ENCODE assay signal across 8 cellular contexts in genomic region chr17:51259574-51260236, GRCh38. TPM values are rescaled to one million over a fixed set of nuclear protein-coding genes. Genes with fewer than 3 reads are reported as not detected.
A peak's percentile ranks its signal among the peaks of the same experiment; 100 is the strongest.
DNase-seq lines count a peak whose midpoint lies in the region; ATAC-seq and TF ChIP-seq lines count a peak whose summit lies in the region.

Gene MBTD1, minus strand, starts transcription at chr17:51260049. Its CDS starts 34,888 bp downstream, at chr17:51225161.

- H3K4me1 Mint-ChIP-seq in activated B cell treated with CpG ODN at 0.5 μM for 24 hours = peaks cover 63% of the 10 kb centered on the region

- peaks cover 10% of the 10 kb centered on the region; the same call in 1 of the 2 replicates for H3K36me3 ChIP-seq in ACC112 (ENCODE audit: insufficient read depth, low read length)

- peak; percentile 81 for ATAC-seq in GM18873 (IDR thresholded peaks at IDR 0.05; ENCODE audit: low FRiP score, unreplicated experiment)
- peak; percentile 71 for ATAC-seq in HG03139 (IDR thresholded peaks at IDR 0.05; ENCODE audit: unreplicated experiment)
- peak; percentile 87 for ATAC-seq in activated B cell treated with CpG ODN at 0.5 μM for 24 hours (ENCODE audit: low read depth)

- H3K9me3 Mint-ChIP-seq in activated B cell treated with CpG ODN at 0.5 μM for 24 hours = no peaks in the 10 kb centered on the region

- peak within 1 kb of the TSS; percentile 94 for H3K4me3 ChIP-seq in ACC112 (ENCODE audit: low read depth, low read length)

- H3K4me3 Mint-ChIP-seq in activated B cell treated with CpG ODN at 0.5 μM for 24 hours = peak within 1 kb of the TSS; percentile 95

- intact Hi-C loops in activated B cell treated with CpG ODN at 0.5 μM for 24 hours (cut with micrococcal nuclease) = loop anchor here (1.0 to 5.0 kb wide), 8 partner anchors 20 to 540 kb away; partner anchors contain the start of genes LUC7L3, NME1, SPAG9 and TOB1

- TF ChIP-seq CTCF in activated B cell treated with CpG ODN at 0.5 μM for 24 hours (IDR thresholded peaks at IDR 0.05) = no peak

- H3K27me3 ChIP-seq in ACC112 (ENCODE audit: insufficient read depth, low read length) = no peaks in the 10 kb centered on the region

- no peaks in the 10 kb centered on the region for H3K27me3 Mint-ChIP-seq in activated B cell treated with CpG ODN at 0.5 μM for 24 hours

- H3K27ac ChIP-seq in ACC112 (ENCODE audit: low read depth, low read length) (peak within 1 kb of the TSS; percentile 98), caudate nucleus (ENCODE audit: low read depth, low read length) (peak within 1 kb of the TSS; percentile 100)

- POLR2A ChIA-PET in activated B cell treated with CpG ODN at 0.5 μM for 24 hours (lab: Charles Lee) = interaction anchor here (1.8 kb wide), 1 partner anchor 22 kb away, joined by 5 read pairs; no protein-coding TSS in a partner anchor

- CTCF ChIA-PET in activated B cell treated with CpG ODN at 0.5 μM for 24 hours (lab: Charles Lee) = no interaction called here

- H3K36me3 Mint-ChIP-seq in activated B cell treated with CpG ODN at 0.5 μM for 24 hours (ENCODE audit: low read depth) = peaks cover 51% of the 10 kb centered on the region

- peak within 1 kb of the TSS; percentile 97 for H2AFZ ChIP-seq in ACC112 (ENCODE audit: low read length, unreplicated experiment)

- H3K4me1 ChIP-seq in ACC112 (ENCODE audit: control insufficient read depth, insufficient read depth, low read length, unreplicated experiment) = peaks cover 40% of the 10 kb centered on the region

- peak within 1 kb of the TSS; percentile 99 for H3K27ac Mint-ChIP-seq in activated B cell treated with CpG ODN at 0.5 μM for 24 hours

- DNase-seq in NCI-H226 = peak; percentile 86
- DNase-seq in activated B cell treated with CpG ODN at 0.5 μM for 24 hours = peak; percentile 90
- DNase-seq in caudate nucleus (lab: John Stamatoyannopoulos, UW) = peak; percentile 86 to 99 (median 96)
- DNase-seq in inferior parietal cortex (ENCODE audit: extremely low spot score) = peak; percentile 99
- peak; percentile 97 for DNase-seq in smooth muscle cell of the brain vasculature (ENCODE audit: low read depth, low spot score)

- H3K79me2 ChIP-seq in ACC112 (ENCODE audit: control insufficient read depth, insufficient read depth, low read length, unreplicated experiment) = peaks cover 88% of the 10 kb centered on the region

RNA-seq across cellular contexts. Expression of gene MBTD1, which starts in this region (rescaled TPM):
- 18.3 and 23.6 TPM in 2 replicates for total RNA-seq in activated B cell treated with CpG ODN at 0.5 μM for 24 hours

Comparison
In these comparisons a context has a peak if more than half of its experiments do, and no peak if none do; other contexts are left out.
1. Peak in every context shown above with its lines: DNase-seq, ATAC-seq, H3K4me3 ChIP-seq and H3K27ac ChIP-seq.